Comparison of ENCODE assay signal across 22 cellular contexts in genomic region chr6:147676468-147676867, GRCh38.
"Had no signal": no experiment of that assay in that cellular context is flagged by ENCODE, and none has a peak within 500 bp of the region (broad histone marks: within the 10 kb centered on the region; RNA-seq: fewer than 3 reads in every experiment).

No MANE protein-coding gene starts in this region.

- DNase-seq: activated B cell treated with CpG ODN at 0.5 μM for 24 hours; activated CD4-positive, alpha-beta memory T cell treated with anti-CD3 and anti-CD28 coated beads, Interleukin-2, amount 10 ng/mL, durations not matched to agents 7 days and 5 days; activated CD4-positive, alpha-beta T cell treated with anti-CD3 and anti-CD28 coated beads for 1 hour; activated CD4-positive, alpha-beta T cell treated with anti-CD3 and anti-CD28 coated beads, Interleukin-2, amount 10 ng/mL, durations not matched to agents 7 days and 5 days; activated naive CD4-positive, alpha-beta T cell treated with anti-CD3 and anti-CD28 coated beads, Interleukin-2, amount 50 U/mL, for 16 hours; activated naive CD8-positive, alpha-beta T cell treated with anti-CD3 and anti-CD28 coated beads, Interleukin-2, amount 10 ng/mL, durations not matched to agents 7 days and 5 days; activated T-cell treated with anti-CD3 and anti-CD28 coated beads, Interleukin-2, amount 50 U/mL, for 72 hours; adrenal gland; anterior cingulate cortex; Kasumi-1; NCI-H1092; NCI-H1436; NCI-H1694 treated with DMSO at 0.1 percent for 48 hours; NCI-H2029 treated with DMSO at 0.1 percent for 48 hours; NCI-H345; NCI-H510A; NCI-H526 treated with DMSO at 0.1 percent for 48 hours; T-cell; T-helper 2 cell; T1000 had no signal

- H3K4me3 ChIP-seq: adrenal gland, SK-N-MC had no signal

- ATAC-seq: activated T-cell treated with anti-CD3 and anti-CD28 coated beads, Interleukin-2, amount 50 U/mL, for 72 hours; Right ventricle myocardium inferior; T-cell had no signal

- H3K36me3 ChIP-seq: adrenal gland had no signal

- H3K4me1 ChIP-seq: adrenal gland had no signal

- H3K27ac ChIP-seq: adrenal gland, SK-N-MC had no signal

- H3K9me3 ChIP-seq: adrenal gland had no signal

- H3K27me3 ChIP-seq: adrenal gland had no signal
